In the genomic region with DNA sequence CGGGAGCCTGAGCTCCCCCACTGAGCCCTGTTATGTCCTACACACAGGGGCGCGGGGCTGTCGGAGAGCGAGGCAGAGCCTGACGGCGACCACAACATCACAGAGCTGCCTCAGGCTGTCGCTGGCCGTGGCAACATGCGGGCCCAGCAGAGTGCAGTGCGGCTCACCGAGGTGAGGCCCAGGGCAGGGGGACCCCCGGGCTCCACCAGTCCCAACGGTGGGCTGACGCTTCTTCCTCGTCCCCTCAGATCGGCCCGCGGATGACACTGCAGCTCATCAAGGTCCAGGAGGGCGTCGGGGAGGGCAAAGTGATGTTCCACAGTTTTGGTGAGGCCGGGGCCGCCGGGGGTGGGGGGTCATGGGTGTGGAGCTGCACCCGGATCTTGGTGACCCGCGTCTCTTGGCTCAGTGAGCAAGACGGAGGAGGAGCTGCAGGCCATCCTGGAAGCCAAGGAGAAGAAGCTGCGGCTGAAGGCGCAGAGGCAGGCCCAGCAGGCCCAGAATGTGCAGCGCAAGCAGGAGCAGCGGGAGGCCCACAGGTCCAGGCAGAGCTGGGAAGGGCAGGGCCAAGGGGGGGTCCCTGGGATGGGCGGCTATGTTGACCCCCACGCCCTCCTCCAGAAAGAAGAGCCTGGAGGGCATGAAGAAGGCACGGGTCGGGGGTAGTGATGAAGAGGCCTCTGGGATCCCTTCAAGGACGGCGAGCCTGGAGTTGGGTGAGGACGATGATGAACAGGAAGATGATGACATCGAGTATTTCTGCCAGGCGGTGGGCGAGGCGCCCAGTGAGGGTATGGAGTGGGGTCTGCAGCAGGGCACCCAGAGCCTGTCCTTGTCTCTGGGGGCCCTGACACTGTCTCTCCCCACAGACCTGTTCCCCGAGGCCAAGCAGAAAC, we compare ENCODE assay signal across 10 cellular contexts. TPM values are rescaled to one million over a fixed set of nuclear protein-coding genes. Genes with fewer than 3 reads are reported as not detected.
DNase-seq lines count a peak whose midpoint lies in the region; ATAC-seq and TF ChIP-seq lines count a peak whose summit lies in the region.
"Had no signal": no experiment of that assay in that cellular context is flagged by ENCODE, and none has a peak within 500 bp of the region (broad histone marks: within the 10 kb centered on the region; RNA-seq: fewer than 3 reads in every experiment).

No MANE protein-coding gene starts in this region.

- H3K27ac Mint-ChIP-seq in MCF 10A (ENCODE audit: low read depth, unreplicated experiment): no peak overlapping the region
- H3K27ac Mint-ChIP-seq in activated T-helper 17 cell treated with anti-CD3 and anti-CD28 coated beads, Interleukin-2, amount 50 U/mL, for 72 hours: peak overlapping the region; percentile 95
- H3K27ac Mint-ChIP-seq in stimulated activated naive CD8-positive, alpha-beta T cell treated with anti-CD3 and anti-CD28 coated beads, Interleukin-15, amount 100 ng/mL, for 72 hours: peak overlapping the region; percentile 43 to 70

- DNase-seq in MCF 10A (ENCODE audit: unreplicated experiment) (no peak), breast epithelium (ENCODE audit: low spot score in 2 of 2) (no peak)
- no peak for DNase-seq in stimulated activated naive CD8-positive, alpha-beta T cell treated with anti-CD3 and anti-CD28 coated beads, Interleukin-15, amount 100 ng/mL, for 72 hours
- DNase-seq: brain microvascular endothelial cell, mammary epithelial cell, NCI-H146, NCI-H82 had no signal

- H3K4me1 Mint-ChIP-seq in MCF 10A (ENCODE audit: insufficient read depth, unreplicated experiment): peaks cover 18% of the 10 kb centered on the region
- H3K4me1 Mint-ChIP-seq in activated T-helper 17 cell treated with anti-CD3 and anti-CD28 coated beads, Interleukin-2, amount 50 U/mL, for 72 hours: peaks cover 34% of the 10 kb centered on the region
- H3K4me1 Mint-ChIP-seq in stimulated activated naive CD8-positive, alpha-beta T cell treated with anti-CD3 and anti-CD28 coated beads, Interleukin-15, amount 100 ng/mL, for 72 hours: peaks cover 91% of the 10 kb centered on the region

- BruUV-seq in MCF 10A (replicated peaks; lab: Mats Ljungman, UMichigan): no TSS peak

- no peaks in the 10 kb centered on the region for H3K27me3 ChIP-seq in breast epithelium
- H3K27me3 ChIP-seq: brain microvascular endothelial cell had no signal

- no peaks in the 10 kb centered on the region for H3K36me3 ChIP-seq in breast epithelium

- ATAC-seq in activated T-helper 17 cell treated with anti-CD3 and anti-CD28 coated beads, Interleukin-2, amount 50 U/mL, for 72 hours (replicated peaks): no peak
- no peak for ATAC-seq in stimulated activated naive CD8-positive, alpha-beta T cell treated with anti-CD3 and anti-CD28 coated beads, Interleukin-15, amount 100 ng/mL, for 72 hours
- ATAC-seq in GM21825 (IDR thresholded peaks at IDR 0.05; ENCODE audit: unreplicated experiment) (no peak), HG03139 (IDR thresholded peaks at IDR 0.05; ENCODE audit: unreplicated experiment) (no peak)

- intact Hi-C loops in MCF 10A (cut with micrococcal nuclease) (loop anchor here (5.0 kb wide), 1 partner anchor 178 kb away; no protein-coding TSS in a partner anchor), breast epithelium (cut with DNase I; ENCODE audit: low total_unique reads) (loop anchor here (10.0 kb wide), 1 partner anchor 124 kb away; the partner anchor contains the start of gene S1PR2)

- TF ChIP-seq POLR2A in breast epithelium (IDR thresholded peaks at IDR 0.05): no peak

- CTCF ChIA-PET in MCF 10A (lab: Yijun Ruan, JAX): interaction anchor here (0.6 to 1.3 kb wide), 3 partner anchors 10 to 14 kb away, joined by 3 to 4 read pairs (median 3); no protein-coding TSS in a partner anchor

- POLR2A ChIA-PET in MCF 10A (lab: Yijun Ruan, JAX): interaction anchor here (0.6 to 1.8 kb wide), 2 partner anchors 7 to 289 kb away, joined by 3 to 5 read pairs; no protein-coding TSS in a partner anchor

- no peak for TF ChIP-seq CTCF in MCF 10A (IDR thresholded peaks at IDR 0.05; ENCODE audit: unreplicated experiment)
- no peak for TF ChIP-seq CTCF in breast epithelium (IDR thresholded peaks at IDR 0.05)

- H3K36me3 Mint-ChIP-seq in MCF 10A (ENCODE audit: insufficient read depth, unreplicated experiment): peaks cover 93% of the 10 kb centered on the region
- peaks cover 100% of the 10 kb centered on the region for H3K36me3 Mint-ChIP-seq in activated T-helper 17 cell treated with anti-CD3 and anti-CD28 coated beads, Interleukin-2, amount 50 U/mL, for 72 hours (ENCODE audit: low read depth)

- H3K4me1 ChIP-seq in breast epithelium: peaks cover 0 to 8% of the 10 kb centered on the region in 2 donors

- no peak overlapping the region for H3K27ac ChIP-seq in breast epithelium
- H3K27ac ChIP-seq: brain microvascular endothelial cell had no signal

- H3K9me3 Mint-ChIP-seq in MCF 10A (ENCODE audit: unreplicated experiment): no peaks in the 10 kb centered on the region
- no peaks in the 10 kb centered on the region for H3K9me3 Mint-ChIP-seq in activated T-helper 17 cell treated with anti-CD3 and anti-CD28 coated beads, Interleukin-2, amount 50 U/mL, for 72 hours
- no peaks in the 10 kb centered on the region for H3K9me3 Mint-ChIP-seq in stimulated activated naive CD8-positive, alpha-beta T cell treated with anti-CD3 and anti-CD28 coated beads, Interleukin-15, amount 100 ng/mL, for 72 hours

- H3K4me3 ChIP-seq in breast epithelium: no peak overlapping the region

- peak overlapping the region; percentile 16 for H3K4me3 Mint-ChIP-seq in MCF 10A (ENCODE audit: unreplicated experiment)
- peak overlapping the region; percentile 99 for H3K4me3 Mint-ChIP-seq in activated T-helper 17 cell treated with anti-CD3 and anti-CD28 coated beads, Interleukin-2, amount 50 U/mL, for 72 hours
- peak overlapping the region; percentile 59 to 87 for H3K4me3 Mint-ChIP-seq in stimulated activated naive CD8-positive, alpha-beta T cell treated with anti-CD3 and anti-CD28 coated beads, Interleukin-15, amount 100 ng/mL, for 72 hours

- H3K9me3 ChIP-seq in breast epithelium: no peaks in the 10 kb centered on the region

- no peaks in the 10 kb centered on the region for H3K27me3 Mint-ChIP-seq in MCF 10A (ENCODE audit: insufficient read depth, unreplicated experiment)
- no peaks in the 10 kb centered on the region for H3K27me3 Mint-ChIP-seq in activated T-helper 17 cell treated with anti-CD3 and anti-CD28 coated beads, Interleukin-2, amount 50 U/mL, for 72 hours
- H3K27me3 Mint-ChIP-seq in stimulated activated naive CD8-positive, alpha-beta T cell treated with anti-CD3 and anti-CD28 coated beads, Interleukin-15, amount 100 ng/mL, for 72 hours: no peaks in the 10 kb centered on the region

RNA-seq across cellular contexts. Expression of gene P2RY11, which starts 1.2 kb away (rescaled TPM):
- total RNA-seq in MCF 10A (2022) (36.1 and 43.1 TPM in 2 replicates), breast epithelium (1 to 10 TPM; 4.0 to 7.2 (median 4.3) TPM)
- total RNA-seq in activated T-helper 17 cell treated with anti-CD3 and anti-CD28 coated beads, Interleukin-2, amount 50 U/mL, for 72 hours: 100 to 1,000 TPM; 114 to 237 TPM

RNA-seq across cellular contexts. Expression of gene PPAN, which starts 4.2 kb away (rescaled TPM):
- 95.0 and 123 TPM in 2 replicates for total RNA-seq in MCF 10A (2022)
- total RNA-seq in breast epithelium: 10 to 100 TPM; 17.1 to 44.2 (median 35.3) TPM
- 100 to 1,000 TPM; 205 to 372 TPM for total RNA-seq in activated T-helper 17 cell treated with anti-CD3 and anti-CD28 coated beads, Interleukin-2, amount 50 U/mL, for 72 hours

RNA-seq across cellular contexts. Expression of gene ANGPTL6, which starts 7.8 kb away (rescaled TPM):
- total RNA-seq in MCF 10A (2022) (0.44 TPM in 1 of 2 replicates, not detected in the other), breast epithelium (under 1 TPM in 2 of 3 donors, not detected in 1; 0.29 to 0.33 TPM)
- total RNA-seq in activated T-helper 17 cell treated with anti-CD3 and anti-CD28 coated beads, Interleukin-2, amount 50 U/mL, for 72 hours: 10 to 100 TPM in 1 of 2 donors, 1 to 10 TPM in 1; 5.7 to 47.0 TPM
- total RNA-seq: mammary epithelial cell had no signal

RNA-seq across cellular contexts. Expression of gene EIF3G, which starts 9.4 kb away (rescaled TPM):
- 224 and 249 TPM in 2 replicates for total RNA-seq in MCF 10A (2022)
- total RNA-seq in breast epithelium: 100 to 1,000 TPM; 293 to 322 (median 308) TPM
- total RNA-seq in activated T-helper 17 cell treated with anti-CD3 and anti-CD28 coated beads, Interleukin-2, amount 50 U/mL, for 72 hours: 100 to 1,000 TPM; 174 to 235 TPM

RNA-seq across cellular contexts. Expression of gene SHFL, which starts 24.2 kb away (rescaled TPM):
- 11.9 and 17.6 TPM in 2 replicates for total RNA-seq in MCF 10A (2022)
- total RNA-seq in breast epithelium: 10 to 100 TPM; 26.4 to 47.6 (median 34.1) TPM
- 10 to 100 TPM; 52.5 to 65.0 TPM for total RNA-seq in activated T-helper 17 cell treated with anti-CD3 and anti-CD28 coated beads, Interleukin-2, amount 50 U/mL, for 72 hours

Comparison
In these comparisons a context has a peak if more than half of its experiments do, and no peak if none do; other contexts are left out.
1. H3K4me3 Mint-ChIP-seq: peak in every context shown above with its lines; median percentile 99 in activated T-helper 17 cell treated with anti-CD3 and anti-CD28 coated beads, Interleukin-2, amount 50 U/mL, for 72 hours; 73 in stimulated activated naive CD8-positive, alpha-beta T cell treated with anti-CD3 and anti-CD28 coated beads, Interleukin-15, amount 100 ng/mL, for 72 hours; 16 in MCF 10A.